In the genomic region with DNA sequence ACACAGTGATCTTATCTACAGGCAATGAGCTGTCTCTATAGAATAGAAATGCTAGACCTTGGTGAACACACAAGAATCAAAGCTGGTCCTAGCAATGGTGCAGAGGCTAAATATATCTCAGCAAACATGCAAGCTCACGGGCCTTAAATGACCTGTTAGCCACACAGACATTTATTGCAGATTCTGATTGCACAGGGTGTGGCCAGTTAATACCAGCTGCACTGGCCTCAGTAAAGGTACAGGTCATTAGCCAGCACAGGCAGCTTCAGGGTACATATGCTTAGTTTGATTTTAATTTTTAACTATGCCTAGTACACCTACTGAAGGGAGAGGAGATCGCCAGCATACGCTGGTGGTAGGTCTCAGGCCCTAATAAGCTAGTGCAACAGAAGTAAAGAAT, we compare ENCODE assay signal across 25 cellular contexts.
"Had no signal": no experiment of that assay in that cellular context is flagged by ENCODE, and none has a peak within 500 bp of the region (broad histone marks: within the 10 kb centered on the region; RNA-seq: fewer than 3 reads in every experiment).

No MANE protein-coding gene starts in this region.

- FAIRE-seq: colon, keratinocyte, urothelium cell line had no signal

- H3K27ac ChIP-seq: body of pancreas, epithelial cell of prostate, foreskin keratinocyte, left ventricle myocardium inferior, tibial artery had no signal

- DNase-seq: activated B cell treated with CpG ODN at 0.5 μM for 24 hours; activated CD4-positive, alpha-beta T cell treated with anti-CD3 and anti-CD28 coated beads, Interleukin-2, amount 10 ng/mL, durations not matched to agents 24 days and 14 days; activated CD8-positive, alpha-beta T cell treated with anti-CD3 and anti-CD28 coated beads for 36 hours; activated naive CD4-positive, alpha-beta T cell treated with anti-CD3 and anti-CD28 coated beads for 36 hours; activated T-cell treated with anti-CD3 and anti-CD28 coated beads, Interleukin-2, amount 50 U/mL, for 1 hour; caudate nucleus; endodermal cell; foreskin keratinocyte; hippocampal formation; left ventricle myocardium inferior; mammary epithelial cell; midbrain; occipital lobe; retina; stimulated activated CD4-positive, alpha-beta T cell treated with anti-CD3 and anti-CD28 coated beads, Interleukin-12 subunit alpha, Interleukin-12 subunit beta, amount 100 ng/mL, for 4 hours; stimulated activated CD4-positive, alpha-beta T cell treated with anti-CD3 and anti-CD28 coated beads, Interleukin-1b, Interleukin-23, amount 100 ng/mL, for 48 hours; stimulated activated CD8-positive, alpha-beta memory T cell treated with anti-CD3 and anti-CD28 coated beads, Interleukin-4, amount 100 ng/mL, for 48 hours; stimulated activated naive CD4-positive, alpha-beta T cell treated with Interleukin-2 at 50 U/mL for 16 hours; substantia nigra; tibial artery had no signal

- H3K27me3 ChIP-seq: body of pancreas, foreskin keratinocyte, tibial artery had no signal

- ATAC-seq: activated CD8-positive, alpha-beta T cell treated with anti-CD3 and anti-CD28 coated beads for 36 hours; body of pancreas; foreskin keratinocyte had no signal

- H3K4me3 ChIP-seq: body of pancreas, left ventricle myocardium inferior, tibial artery had no signal

- H3K4me1 ChIP-seq: body of pancreas, foreskin keratinocyte, left ventricle myocardium inferior, tibial artery had no signal

- H3K9me3 ChIP-seq: body of pancreas, left ventricle myocardium inferior, tibial artery had no signal

- H3K36me3 ChIP-seq: left ventricle myocardium inferior, tibial artery had no signal
